Comparison of ENCODE assay signal across 17 cellular contexts in the genomic region with DNA sequence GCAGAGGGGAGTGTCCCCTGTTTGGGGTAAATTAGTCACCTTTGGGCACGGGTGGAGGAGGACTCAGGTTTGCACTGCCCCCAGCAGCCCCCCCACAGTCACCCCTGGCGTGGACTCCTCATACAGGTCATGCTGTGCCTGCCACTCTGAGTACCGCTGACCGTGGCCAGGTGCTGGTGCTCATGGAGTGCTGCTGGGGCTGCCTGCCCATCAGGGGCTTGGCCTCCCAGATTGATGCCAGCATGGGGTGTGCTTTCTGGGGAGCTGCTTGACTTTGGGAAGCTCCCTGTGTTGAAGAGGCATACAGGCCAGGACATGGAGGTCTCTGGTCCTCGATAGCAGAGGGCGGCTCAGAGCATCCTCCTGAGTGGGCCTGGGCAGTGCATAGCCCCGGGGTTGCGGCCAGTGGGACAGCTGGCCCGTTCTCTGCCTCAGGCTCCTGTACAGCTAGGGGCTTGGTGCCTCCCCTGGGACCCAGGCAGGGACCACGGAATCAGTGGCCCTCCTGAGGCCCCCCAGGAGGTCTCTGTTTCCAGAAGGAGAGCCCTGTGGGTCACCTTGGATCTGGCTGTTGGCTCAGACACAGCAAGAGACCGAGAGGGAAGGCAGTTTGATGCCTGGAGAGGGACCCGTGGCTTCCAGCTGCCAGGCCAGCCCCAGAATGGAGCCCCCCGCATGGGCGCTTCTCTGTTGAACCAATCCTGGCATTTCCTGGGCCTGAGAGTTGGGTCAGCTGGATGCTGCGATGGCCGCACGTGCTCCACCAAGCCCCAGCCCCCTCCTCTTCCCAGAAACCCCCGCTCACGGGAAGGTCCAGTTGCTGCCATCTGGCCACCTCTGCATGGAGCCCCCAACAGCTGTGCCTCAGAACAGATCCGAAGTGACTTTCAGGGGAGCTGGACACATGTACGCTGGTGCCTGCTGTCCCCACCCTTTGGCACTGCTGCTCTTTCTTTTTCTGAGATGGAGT.
"Had no signal": no experiment of that assay in that cellular context is flagged by ENCODE, and none has a peak within 500 bp of the region (broad histone marks: within the 10 kb centered on the region; RNA-seq: fewer than 3 reads in every experiment).

No MANE protein-coding gene starts in this region.

- H3K36me3 ChIP-seq: breast epithelium had no signal

- H3K27ac ChIP-seq: breast epithelium, esophagus muscularis mucosa, testis, upper lobe of right lung, WERI-Rb-1 had no signal

- H3K27ac Mint-ChIP-seq: activated CD4-positive, alpha-beta memory T cell treated with anti-CD3 and anti-CD28 coated beads, Interleukin-2, amount 10 ng/mL, durations not matched to agents 7 days and 5 days; activated CD4-positive, alpha-beta T cell treated with anti-CD3 and anti-CD28 coated beads for 36 hours; nephron had no signal

- H3K4me1 Mint-ChIP-seq: activated CD4-positive, alpha-beta T cell treated with anti-CD3 and anti-CD28 coated beads for 36 hours had no signal

- H3K9me3 ChIP-seq: breast epithelium, esophagus muscularis mucosa, testis, upper lobe of right lung had no signal

- H3K4me3 ChIP-seq: breast epithelium, dorsolateral prefrontal cortex, esophagus muscularis mucosa, testis, upper lobe of right lung had no signal

- H3K9me3 Mint-ChIP-seq: activated CD4-positive, alpha-beta memory T cell treated with anti-CD3 and anti-CD28 coated beads, Interleukin-2, amount 10 ng/mL, durations not matched to agents 7 days and 5 days; nephron; stimulated activated naive CD8-positive, alpha-beta T cell treated with anti-CD3 and anti-CD28 coated beads, Interleukin-15, amount 100 ng/mL, for 72 hours had no signal

- H3K4me1 ChIP-seq: breast epithelium, upper lobe of right lung had no signal

- ATAC-seq: activated CD4-positive, alpha-beta T cell treated with anti-CD3 and anti-CD28 coated beads for 36 hours; left lobe of liver; stimulated activated naive CD8-positive, alpha-beta T cell treated with anti-CD3 and anti-CD28 coated beads, Interleukin-15, amount 100 ng/mL, for 72 hours; upper lobe of right lung had no signal

- H3K27me3 ChIP-seq: breast epithelium, dorsolateral prefrontal cortex, esophagus muscularis mucosa, testis, upper lobe of right lung had no signal

- H3K4me3 Mint-ChIP-seq: activated CD4-positive, alpha-beta memory T cell treated with anti-CD3 and anti-CD28 coated beads, Interleukin-2, amount 10 ng/mL, durations not matched to agents 7 days and 5 days; activated CD4-positive, alpha-beta T cell treated with anti-CD3 and anti-CD28 coated beads for 36 hours; nephron; stimulated activated naive CD8-positive, alpha-beta T cell treated with anti-CD3 and anti-CD28 coated beads, Interleukin-15, amount 100 ng/mL, for 72 hours had no signal

- FAIRE-seq: endometrium had no signal

- DNase-seq: activated CD4-positive, alpha-beta memory T cell treated with anti-CD3 and anti-CD28 coated beads, Interleukin-2, amount 10 ng/mL, durations not matched to agents 7 days and 5 days; activated CD4-positive, alpha-beta T cell treated with anti-CD3 and anti-CD28 coated beads for 36 hours; activated naive CD4-positive, alpha-beta T cell; dorsolateral prefrontal cortex; mesenchymal stem cell; stimulated activated CD4-positive, alpha-beta T cell treated with anti-CD3 and anti-CD28 coated beads, Interleukin-15, amount 100 ng/mL, for 24 hours; stimulated activated CD4-positive, alpha-beta T cell treated with anti-CD3 and anti-CD28 coated beads, Interleukin-4, amount 100 ng/mL, for 24 hours; stimulated activated naive CD8-positive, alpha-beta T cell treated with anti-CD3 and anti-CD28 coated beads, Interleukin-15, amount 100 ng/mL, for 72 hours; T-helper 9 cell; testis; upper lobe of right lung; WERI-Rb-1 had no signal

- H3K27me3 Mint-ChIP-seq: activated CD4-positive, alpha-beta memory T cell treated with anti-CD3 and anti-CD28 coated beads, Interleukin-2, amount 10 ng/mL, durations not matched to agents 7 days and 5 days; activated CD4-positive, alpha-beta T cell treated with anti-CD3 and anti-CD28 coated beads for 36 hours; stimulated activated naive CD8-positive, alpha-beta T cell treated with anti-CD3 and anti-CD28 coated beads, Interleukin-15, amount 100 ng/mL, for 72 hours had no signal
